ENCODE assay signal across 1 cellular context in genomic region chr6:15109338-15110090, GRCh38.
TF ChIP-seq lines count a peak whose summit lies in the region.

No MANE protein-coding gene starts in this region.

TF ChIP-seq in GM23338, 12 proteins besides CTCF, POLR2A, EP300 and RAD21 (continued from another document):
- no peak for TF ChIP-seq CREB1 (CRISPR knock-in tag; IDR thresholded peaks at IDR 0.05; ENCODE audit: low read depth)
